27 cellular contexts compared by ENCODE assay signal in genomic region chrX:53571494-53571893, GRCh38.
"Had no signal": no experiment of that assay in that cellular context is flagged by ENCODE, and none has a peak within 500 bp of the region (broad histone marks: within the 10 kb centered on the region; RNA-seq: fewer than 3 reads in every experiment).

No MANE protein-coding gene starts in this region.

- H3K27me3 Mint-ChIP-seq: naive thymus-derived CD8-positive, alpha-beta T cell; stimulated activated naive B cell treated with anti-CD40 and anti-IgM and Interleukin-4, amounts not matched to agents 10 μg/mL and 1 μg/mL and 100 μg/mL, for 72 hours; stimulated activated naive CD8-positive, alpha-beta T cell treated with anti-CD3 and anti-CD28 coated beads, Interleukin-15, Interleukin-2, amounts not matched to agents 100 ng/mL and 50 ng/mL, for 24 hours had no signal

- H3K27ac ChIP-seq: neutrophil, pancreas, prostate gland, right lobe of liver, sigmoid colon, stomach, thoracic aorta, thyroid gland, tibial nerve, upper lobe of left lung, vagina had no signal

- H3K27ac Mint-ChIP-seq: natural killer cell treated with Interleukin-12 subunit alpha and Interleukin-12 subunit beta and Interleukin-15 and Interleukin-18, amount 100 ng/mL, for 72 hours; nephron progenitor cell; stimulated activated effector memory CD8-positive, alpha-beta T cell treated with anti-CD3 and anti-CD28 coated beads, Interleukin-12 subunit alpha, Interleukin-12 subunit beta, amount 100 ng/mL, for 72 hours; stimulated activated naive B cell treated with anti-CD40 and anti-IgM and Interleukin-4, amounts not matched to agents 10 μg/mL and 1 μg/mL and 100 μg/mL, for 72 hours; stimulated activated naive CD8-positive, alpha-beta T cell treated with anti-CD3 and anti-CD28 coated beads, Interleukin-15, Interleukin-2, amounts not matched to agents 100 ng/mL and 50 ng/mL, for 24 hours had no signal

- H3K4me1 ChIP-seq: pancreas, prostate gland, right lobe of liver, sigmoid colon, stomach, thyroid gland, tibial nerve, upper lobe of left lung, vagina had no signal

- DNase-seq: naive thymus-derived CD8-positive, alpha-beta T cell; nephron progenitor cell; nucleus accumbens; pancreas; right cardiac atrium; right lobe of liver; sigmoid colon; small intestine; stimulated activated CD4-positive, alpha-beta T cell treated with anti-CD3 and anti-CD28 coated beads, Interleukin-15, amount 100 ng/mL, for 24 hours; stimulated activated CD4-positive, alpha-beta T cell treated with anti-CD3 and anti-CD28 coated beads, Interleukin-2, amount 100 ng/mL, for 24 hours; stimulated activated CD4-positive, alpha-beta T cell treated with anti-CD3 and anti-CD28 coated beads, Interleukin-2, amount 100 ng/mL, for 48 hours; stimulated activated CD4-positive, alpha-beta T cell treated with anti-CD3 and anti-CD28 coated beads, Interleukin-4, amount 100 ng/mL, for 24 hours; stimulated activated naive B cell treated with anti-CD40 and anti-IgM and Interleukin-4, amounts not matched to agents 10 μg/mL and 1 μg/mL and 100 μg/mL, for 72 hours; stimulated activated naive CD4-positive, alpha-beta T cell treated with Interleukin-2 at 50 U/mL for 16 hours; stomach; thyroid gland; trophoblast cell; upper lobe of left lung had no signal

- H3K4me1 Mint-ChIP-seq: nephron progenitor cell; neural crest cell; stimulated activated effector memory CD8-positive, alpha-beta T cell treated with anti-CD3 and anti-CD28 coated beads, Interleukin-12 subunit alpha, Interleukin-12 subunit beta, amount 100 ng/mL, for 72 hours had no signal

- H3K36me3 ChIP-seq: prostate gland had no signal

- H3K27me3 ChIP-seq: neutrophil, pancreas, right lobe of liver, sigmoid colon, thyroid gland, tibial nerve, upper lobe of left lung, vagina had no signal

- H3K9me3 Mint-ChIP-seq: naive thymus-derived CD8-positive, alpha-beta T cell; natural killer cell treated with Interleukin-12 subunit alpha and Interleukin-12 subunit beta and Interleukin-15 and Interleukin-18, amount 100 ng/mL, for 72 hours; stimulated activated effector memory CD8-positive, alpha-beta T cell treated with anti-CD3 and anti-CD28 coated beads, Interleukin-12 subunit alpha, Interleukin-12 subunit beta, amount 100 ng/mL, for 72 hours; stimulated activated naive B cell treated with anti-CD40 and anti-IgM and Interleukin-4, amounts not matched to agents 10 μg/mL and 1 μg/mL and 100 μg/mL, for 72 hours; stimulated activated naive CD8-positive, alpha-beta T cell treated with anti-CD3 and anti-CD28 coated beads, Interleukin-15, Interleukin-2, amounts not matched to agents 100 ng/mL and 50 ng/mL, for 24 hours had no signal

- ATAC-seq: naive thymus-derived CD8-positive, alpha-beta T cell; natural killer cell treated with Interleukin-12 subunit alpha and Interleukin-12 subunit beta and Interleukin-15 and Interleukin-18, amount 100 ng/mL, for 72 hours; pancreas; right cardiac atrium; right lobe of liver; stimulated activated effector memory CD8-positive, alpha-beta T cell treated with anti-CD3 and anti-CD28 coated beads, Interleukin-12 subunit alpha, Interleukin-12 subunit beta, amount 100 ng/mL, for 72 hours; stimulated activated naive B cell treated with anti-CD40 and anti-IgM and Interleukin-4, amounts not matched to agents 10 μg/mL and 1 μg/mL and 100 μg/mL, for 72 hours had no signal

- H3K4me3 ChIP-seq: pancreas, prostate gland, right lobe of liver, sigmoid colon, stomach, thoracic aorta, thyroid gland, tibial nerve, upper lobe of left lung, vagina had no signal

- H3K4me3 Mint-ChIP-seq: naive thymus-derived CD8-positive, alpha-beta T cell; natural killer cell treated with Interleukin-12 subunit alpha and Interleukin-12 subunit beta and Interleukin-15 and Interleukin-18, amount 100 ng/mL, for 72 hours; nephron progenitor cell; neural crest cell; stimulated activated effector memory CD8-positive, alpha-beta T cell treated with anti-CD3 and anti-CD28 coated beads, Interleukin-12 subunit alpha, Interleukin-12 subunit beta, amount 100 ng/mL, for 72 hours; stimulated activated naive B cell treated with anti-CD40 and anti-IgM and Interleukin-4, amounts not matched to agents 10 μg/mL and 1 μg/mL and 100 μg/mL, for 72 hours; stimulated activated naive CD8-positive, alpha-beta T cell treated with anti-CD3 and anti-CD28 coated beads, Interleukin-15, Interleukin-2, amounts not matched to agents 100 ng/mL and 50 ng/mL, for 24 hours had no signal

- H3K9me3 ChIP-seq: neutrophil, pancreas, prostate gland, right lobe of liver, sigmoid colon, stomach, thoracic aorta, thyroid gland, tibial nerve, upper lobe of left lung, vagina had no signal
